8 cellular contexts compared by ENCODE assay signal in the genomic region with DNA sequence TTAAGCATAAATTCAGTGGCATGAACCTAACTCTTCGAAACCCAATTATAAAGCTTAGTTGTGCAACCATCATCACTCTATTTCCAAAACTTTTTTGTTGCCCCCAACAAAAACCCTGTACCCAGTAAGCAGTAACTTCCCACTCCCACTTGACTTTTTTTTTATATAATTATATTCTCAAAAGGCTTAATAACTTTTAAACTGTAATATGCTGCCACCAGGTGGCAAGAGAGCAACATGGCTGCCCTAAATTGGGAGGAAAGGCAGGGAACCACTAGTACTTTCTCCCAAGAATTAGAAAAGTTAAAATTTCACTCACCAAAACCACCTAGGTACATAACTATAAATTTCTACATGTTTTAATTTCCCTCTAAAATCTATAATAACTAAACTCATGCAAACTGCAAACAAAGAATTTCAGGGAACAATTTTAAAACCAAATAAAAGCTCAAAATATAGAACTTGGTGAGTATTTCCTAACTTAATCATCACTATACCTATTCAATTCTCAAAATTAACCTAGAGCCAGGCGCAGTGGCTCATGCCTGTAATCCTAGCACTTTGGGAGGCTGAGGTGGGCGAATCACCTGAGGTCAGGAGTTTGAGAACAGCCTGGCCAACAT. TPM values are rescaled to one million over a fixed set of nuclear protein-coding genes. Genes with fewer than 3 reads are reported as not detected.
DNase-seq lines count a peak whose midpoint lies in the region; ATAC-seq and TF ChIP-seq lines count a peak whose summit lies in the region.

No MANE protein-coding gene starts in this region.

- no peaks in the 10 kb centered on the region for H3K36me3 ChIP-seq in body of pancreas (replicated peaks in 1 of 2; ENCODE audit: insufficient read depth in 1 of 2, low read depth in 2 of 2)

- H3K27ac ChIP-seq in body of pancreas, result no peak overlapping the region

- peak; percentile 45 for ATAC-seq in body of pancreas
- ATAC-seq in left colon, result peak; percentile 48
- no peak for ATAC-seq in GM21528 (IDR thresholded peaks at IDR 0.05; ENCODE audit: low FRiP score, unreplicated experiment)

- TF ChIP-seq CTCF in GM13976 (IDR thresholded peaks at IDR 0.05; ENCODE audit: borderline replicate concordance, control extremely low read depth, extremely low read depth, insufficient read depth, missing control alignments) (peak; percentile 44), body of pancreas (IDR thresholded peaks at IDR 0.05) (peak in 6 of 7 experiments; percentile 44 to 63 (median 58)), lower leg skin (IDR thresholded peaks at IDR 0.05) (peak in 1 of 3 donors; percentile 47)

- H3K4me1 ChIP-seq in body of pancreas, result peaks cover 17% of the 10 kb centered on the region

- H3K27me3 ChIP-seq in body of pancreas, result no peaks in the 10 kb centered on the region

- DNase-seq in CD1c-positive myeloid dendritic cell (ENCODE audit: extremely low spot score) (peak; percentile 53), GM13976 (ENCODE audit: low spot score) (peak; percentile 34), NCI-H345 (lab: John Stamatoyannopoulos, UW) (peak; percentile 27), body of pancreas (peak; percentile 19 to 35 (median 27)), left colon (no peak), lower leg skin (ENCODE audit: low spot score in 2 of 2) (no peak), cortex of kidney (lab: John Stamatoyannopoulos, UW) (no peak)

- H3K4me3 ChIP-seq in body of pancreas (no peak overlapping the region), lower leg skin (ENCODE audit: low read depth, poor library complexity, severe bottlenecking) (no peak overlapping the region)

- in situ Hi-C loops in GM13976 (cut with MboI; ENCODE audit: low sequenced_read_pairs, unreplicated experiment), result no loop called here

- no peaks in the 10 kb centered on the region for H3K9me3 ChIP-seq in body of pancreas

- TF ChIP-seq POLR2A in body of pancreas (IDR thresholded peaks at IDR 0.05) (no peak), lower leg skin (IDR thresholded peaks at IDR 0.05) (no peak)

- 84 to 86% methylated on average over 3 of the region's 3 CpGs for WGBS in body of pancreas, 2 donors
- WGBS in lower leg skin, 2 donors, result 90% methylated on average over 3 of the region's 3 CpGs

- intact Hi-C loops in body of pancreas (cut with DNase I), result no loop called here
- intact Hi-C loops in left colon (cut with DNase I, micrococcal nuclease), result loop anchor here in 1 of 2 donors (5.0 kb wide), 1 partner anchor 38 kb away; no protein-coding TSS in a partner anchor
- intact Hi-C loops in lower leg skin (cut with DNase I; ENCODE audit: low total_unique reads), result loop anchor here (10.0 kb wide), 1 partner anchor 45 kb away; the partner anchor contains the start of gene RNF38

RNA-seq across cellular contexts. Expression of gene RNF38, which starts 50.2 kb away (rescaled TPM):
- total RNA-seq in body of pancreas, result 10 to 100 TPM in 1 of 2 donors, 1 to 10 TPM in 1; 8.9 to 14.0 TPM
- 10 to 100 TPM; 31.0 to 40.5 TPM for total RNA-seq in left colon
- total RNA-seq in lower leg skin, result 10 to 100 TPM; 17.3 to 27.0 (median 23.4) TPM

Comparison
In these comparisons a context has a peak if more than half of its experiments do, and no peak if none do; other contexts are left out.
1. DNase-seq: peak in CD1c-positive myeloid dendritic cell (single experiment), GM13976 (single experiment), NCI-H345 (single experiment) and body of pancreas (4 of 4); none in left colon (0 of 2), lower leg skin (0 of 2) and cortex of kidney (single experiment).